25 cellular contexts compared by ENCODE assay signal in genomic region chr17:49975531-49975930, GRCh38. TPM values are rescaled to one million over a fixed set of nuclear protein-coding genes. Genes with fewer than 3 reads are reported as not detected.
"Had no signal": no experiment of that assay in that cellular context is flagged by ENCODE, and none has a peak within 500 bp of the region (broad histone marks: within the 10 kb centered on the region; RNA-seq: fewer than 3 reads in every experiment).

No MANE protein-coding gene starts in this region.

- H2AFZ ChIP-seq: hepatocyte, parathyroid adenoma had no signal

- H3K4me1 ChIP-seq: parathyroid adenoma had no signal

- H3K9ac ChIP-seq: parathyroid adenoma had no signal

- ATAC-seq: foreskin keratinocyte, left ventricle myocardium superior, natural killer cell, right cardiac atrium had no signal

- H3K4me3 Mint-ChIP-seq: activated naive CD4-positive, alpha-beta T cell treated with anti-CD3 and anti-CD28 coated beads, Interleukin-2, amount 50 U/mL, for 24 hours; dendritic cell treated with granulocyte-macrophage colony-stimulating factor and Interleukin-4, amounts not matched to agents 40 ng/mL and 50 ng/mL, for 4 days; natural killer cell; stimulated activated naive CD8-positive, alpha-beta T cell treated with anti-CD3 and anti-CD28 coated beads, Interleukin-15, Interleukin-2, amounts not matched to agents 100 ng/mL and 50 ng/mL, for 24 hours; T-helper 2 cell treated with Interferon-gamma antibody and Interleukin-4, amounts not matched to agents 5 μg/mL and 100 μg/mL, for 36 hours had no signal

- FAIRE-seq: TTC549 had no signal

- DNase-seq: activated gamma-delta T cell treated with Interleukin-2 at 50 U/mL for 16 hours; activated T-cell treated with anti-CD3 and anti-CD28 coated beads, Interleukin-2, amount 50 U/mL, for 1 hour; anterior cingulate cortex; effector CD4-positive, alpha-beta T cell; foreskin keratinocyte; left ventricle myocardium superior; mammary epithelial cell; midbrain; natural killer cell; stimulated activated CD4-positive, alpha-beta T cell treated with anti-CD3 and anti-CD28 coated beads, Interleukin-4, amount 100 ng/mL, for 24 hours; substantia nigra; thyroid gland had no signal

- H3K9me3 Mint-ChIP-seq: activated naive CD4-positive, alpha-beta T cell treated with anti-CD3 and anti-CD28 coated beads, Interleukin-2, amount 50 U/mL, for 24 hours; dendritic cell treated with granulocyte-macrophage colony-stimulating factor and Interleukin-4, amounts not matched to agents 40 ng/mL and 50 ng/mL, for 4 days; natural killer cell; stimulated activated naive CD8-positive, alpha-beta T cell treated with anti-CD3 and anti-CD28 coated beads, Interleukin-15, Interleukin-2, amounts not matched to agents 100 ng/mL and 50 ng/mL, for 24 hours; T-helper 2 cell treated with Interferon-gamma antibody and Interleukin-4, amounts not matched to agents 5 μg/mL and 100 μg/mL, for 36 hours had no signal

- H3K27ac Mint-ChIP-seq: activated naive CD4-positive, alpha-beta T cell treated with anti-CD3 and anti-CD28 coated beads, Interleukin-2, amount 50 U/mL, for 24 hours; dendritic cell treated with granulocyte-macrophage colony-stimulating factor and Interleukin-4, amounts not matched to agents 40 ng/mL and 50 ng/mL, for 4 days; natural killer cell; stimulated activated naive CD8-positive, alpha-beta T cell treated with anti-CD3 and anti-CD28 coated beads, Interleukin-15, Interleukin-2, amounts not matched to agents 100 ng/mL and 50 ng/mL, for 24 hours; T-helper 2 cell treated with Interferon-gamma antibody and Interleukin-4, amounts not matched to agents 5 μg/mL and 100 μg/mL, for 36 hours had no signal

- H3K4me2 ChIP-seq: hepatocyte had no signal

- H3K36me3 Mint-ChIP-seq: activated naive CD4-positive, alpha-beta T cell treated with anti-CD3 and anti-CD28 coated beads, Interleukin-2, amount 50 U/mL, for 24 hours; natural killer cell had no signal

- H3K36me3 ChIP-seq: cardiac muscle cell, neutrophil, thyroid gland had no signal

- H3K79me2 ChIP-seq: hepatocyte, parathyroid adenoma had no signal

- H3K27ac ChIP-seq: cardiac muscle cell, foreskin keratinocyte, hepatocyte, neutrophil, parathyroid adenoma, thyroid gland had no signal

- H3K4me3 ChIP-seq: body of pancreas, cardiac muscle cell, hepatocyte, thyroid gland had no signal

- H3K9me3 ChIP-seq: body of pancreas, neutrophil, thyroid gland had no signal

RNA-seq across cellular contexts. Expression of gene DLX4, which starts 6.5 kb away (rescaled TPM):
- total RNA-seq: body of pancreas, left ventricle myocardium superior, pulmonary artery endothelial cell, urinary bladder had no signal

RNA-seq across cellular contexts. Expression of gene DLX3, which starts 19.5 kb away (rescaled TPM):
- total RNA-seq: body of pancreas, left ventricle myocardium superior, natural killer cell, pulmonary artery endothelial cell, urinary bladder had no signal
